In genomic region chr1:144412068-144412471, GRCh38 we compare ENCODE assay signal across 8 cellular contexts. TPM values are rescaled to one million over a fixed set of nuclear protein-coding genes. Genes with fewer than 3 reads are reported as not detected.
A peak's percentile ranks its signal among the peaks of the same experiment; 100 is the strongest.
DNase-seq lines count a peak whose midpoint lies in the region; ATAC-seq and TF ChIP-seq lines count a peak whose summit lies in the region.
"Not testable (repeated sequence)": the region's sequence is repeated elsewhere in the genome, so short reads cannot be mapped to it uniquely, and the experiment has no call there.

No MANE protein-coding gene starts in this region.

- CTCF ChIA-PET in activated CD4-positive, alpha-beta T cell treated with anti-CD3 and anti-CD28 coated beads for 36 hours (lab: Charles Lee); mammary epithelial cell (lab: Charles Lee; ENCODE audit: low non-redundant PET): not testable (repeated sequence)

- H3K79me2 ChIP-seq in mammary epithelial cell (ENCODE audit: insufficient read depth, low read length) = not testable (repeated sequence)

- peak overlapping the region; percentile 98 for H3K27ac Mint-ChIP-seq in activated CD4-positive, alpha-beta T cell treated with anti-CD3 and anti-CD28 coated beads for 36 hours

- not testable (repeated sequence) for H3K4me2 ChIP-seq in mammary epithelial cell (ENCODE audit: insufficient read depth, low read depth, low read length)

- not testable (repeated sequence) for H3K4me1 ChIP-seq in mammary epithelial cell (ENCODE audit: insufficient read depth, low read length); skeletal muscle tissue (ENCODE audit: control insufficient read depth in 3 of 3, insufficient read depth in 3 of 3, low read length in 3 of 3); aorta (ENCODE audit: control insufficient read depth in 1 of 2, insufficient read depth in 2 of 2, low read length in 2 of 2)

- ATAC-seq in GM19328 (IDR thresholded peaks at IDR 0.05; ENCODE audit: unreplicated experiment) (peak; percentile 48), HG03432 (IDR thresholded peaks at IDR 0.05; ENCODE audit: unreplicated experiment) (peak; percentile 72), aorta (ENCODE audit: low FRiP score) (peak; percentile 90)
- ATAC-seq in activated CD4-positive, alpha-beta T cell treated with anti-CD3 and anti-CD28 coated beads for 36 hours = peak; percentile 56

- not testable (repeated sequence) for H3K27me3 ChIP-seq in mammary epithelial cell (ENCODE audit: insufficient read depth, low read length); skeletal muscle tissue (ENCODE audit: control insufficient read depth in 3 of 3, insufficient read depth in 3 of 3, low read length in 3 of 3); aorta (ENCODE audit: control insufficient read depth in 1 of 2, insufficient read depth in 2 of 2, low read length in 1 of 2)

- not testable (repeated sequence) for H3K9me3 ChIP-seq in mammary epithelial cell (replicated peaks; ENCODE audit: insufficient read depth, low read length); skeletal muscle tissue (ENCODE audit: control insufficient read depth in 3 of 3, low read length in 3 of 3); aorta (ENCODE audit: control insufficient read depth, low read length)

- dilution Hi-C loops in mammary epithelial cell (cut with HindIII; ENCODE audit: low sequenced_read_pairs) = not testable (repeated sequence)

- not testable (repeated sequence) for H3K9ac ChIP-seq in mammary epithelial cell (ENCODE audit: insufficient read depth, low read length); skeletal muscle tissue (ENCODE audit: low read depth in 1 of 3, low read length in 3 of 3)

- peak; percentile 91 to 93 for DNase-seq in NCI-H526 (lab: John Stamatoyannopoulos, UW)
- DNase-seq in activated CD4-positive, alpha-beta T cell treated with anti-CD3 and anti-CD28 coated beads for 36 hours = peak; percentile 87
- DNase-seq in mammary epithelial cell = peak; percentile 74
- DNase-seq in iris pigment epithelial cell (ENCODE audit: low read depth) = peak; percentile 82
- peak; percentile 84 to 90 for DNase-seq in aorta

- in situ Hi-C loops in mammary epithelial cell (cut with MboI; ENCODE audit: low sequenced_read_pairs in 2 of 2) = not testable (repeated sequence)

- H2AFZ ChIP-seq in mammary epithelial cell (ENCODE audit: low read depth, low read length) = peak overlapping the region; percentile 39

- WGBS in mammary epithelial cell (ENCODE audit: low coverage, missing lambda C conversion rate) = 1% methylated on average over 22 of the region's 23 CpGs
- WGBS in aorta, 2 donors = 3 to 4% methylated on average over 11 to 23 of the region's 23 CpGs

- TF ChIP-seq CTCF in mammary epithelial cell (conservative IDR thresholded peaks at IDR 0.05 in 1 of 2, IDR thresholded peaks at IDR 0.05 in 1 of 2; ENCODE audit: extremely low read depth in 1 of 2, insufficient read depth in 1 of 2, low read depth in 1 of 2, low read length in 2 of 2) = not testable (repeated sequence)

- not testable (repeated sequence) for H3K36me3 ChIP-seq in mammary epithelial cell (ENCODE audit: insufficient read depth, low read length); skeletal muscle tissue (ENCODE audit: control insufficient read depth in 3 of 3, insufficient read depth in 3 of 3, low read length in 3 of 3); aorta (ENCODE audit: control insufficient read depth in 1 of 2, insufficient read depth in 2 of 2, low read length in 1 of 2)

- BruUV-seq in mammary epithelial cell (replicated peaks; lab: Mats Ljungman, UMichigan) = TSS peak; percentile 99

- H3K4me3 ChIP-seq in mammary epithelial cell (replicated peaks in 1 of 3; ENCODE audit: insufficient read depth in 1 of 3, low read depth in 2 of 3, low read length in 3 of 3) = not testable (repeated sequence)
- peak overlapping the region; percentile 29 to 51 (median 38) for H3K4me3 ChIP-seq in skeletal muscle tissue (ENCODE audit: low read length in 3 of 3)
- peak overlapping the region in 1 of 2 donors; percentile 72 for H3K4me3 ChIP-seq in aorta (ENCODE audit: low read length in 2 of 2)

- H3K36me3 Mint-ChIP-seq in activated CD4-positive, alpha-beta T cell treated with anti-CD3 and anti-CD28 coated beads for 36 hours (ENCODE audit: low read depth) = not testable (repeated sequence)

- POLR2A ChIA-PET in activated CD4-positive, alpha-beta T cell treated with anti-CD3 and anti-CD28 coated beads for 36 hours (lab: Charles Lee) = interaction anchor here (0.6 to 1.6 kb wide), 6 partner anchors 134 to 1639 kb away, joined by 3 to 50 read pairs (median 10); no protein-coding TSS in a partner anchor

- H3K4me3 Mint-ChIP-seq in activated CD4-positive, alpha-beta T cell treated with anti-CD3 and anti-CD28 coated beads for 36 hours = peak overlapping the region; percentile 78

- peak overlapping the region; percentile 63 for H3K27ac ChIP-seq in mammary epithelial cell (ENCODE audit: insufficient read depth, low read depth, low read length)
- not testable (repeated sequence) for H3K27ac ChIP-seq in skeletal muscle tissue (ENCODE audit: low read depth, low read length); aorta (ENCODE audit: low read depth in 1 of 2, low read length in 2 of 2)

- H3K4me1 Mint-ChIP-seq in activated CD4-positive, alpha-beta T cell treated with anti-CD3 and anti-CD28 coated beads for 36 hours = not testable (repeated sequence)

- H4K20me1 ChIP-seq in mammary epithelial cell (ENCODE audit: insufficient read depth, low read length) = not testable (repeated sequence)

- not testable (repeated sequence) for H3K9me3 Mint-ChIP-seq in activated CD4-positive, alpha-beta T cell treated with anti-CD3 and anti-CD28 coated beads for 36 hours (ENCODE audit: low read depth)

- intact Hi-C loops in activated CD4-positive, alpha-beta T cell treated with anti-CD3 and anti-CD28 coated beads for 36 hours (cut with DNase I, micrococcal nuclease); mammary epithelial cell (cut with micrococcal nuclease); aorta (cut with DNase I): not testable (repeated sequence)

- not testable (repeated sequence) for H3K27me3 Mint-ChIP-seq in activated CD4-positive, alpha-beta T cell treated with anti-CD3 and anti-CD28 coated beads for 36 hours

RNA-seq across cellular contexts. Expression of gene PPIAL4E, which starts 38.6 kb away (rescaled TPM):
- not detected for total RNA-seq in activated CD4-positive, alpha-beta T cell treated with anti-CD3 and anti-CD28 coated beads for 36 hours
- total RNA-seq in mammary epithelial cell (not detected), skeletal muscle tissue (not detected), aorta (not detected)
- polyA plus RNA-seq in mammary epithelial cell (not detected), aorta (not detected)
- not detected for polyA minus RNA-seq in mammary epithelial cell

RNA-seq across cellular contexts. Expression of gene NBPF15, which starts 49.4 kb away (rescaled TPM):
- total RNA-seq in activated CD4-positive, alpha-beta T cell treated with anti-CD3 and anti-CD28 coated beads for 36 hours = 10 to 100 TPM; 36.2 to 37.7 TPM
- total RNA-seq in mammary epithelial cell (10 to 100 TPM; 36.2 to 69.3 TPM), skeletal muscle tissue (37.6 TPM), aorta (10 to 100 TPM; 43.8 to 66.0 TPM)
- polyA plus RNA-seq in mammary epithelial cell (21.6 TPM), aorta (10 to 100 TPM; 23.0 to 23.3 TPM)
- polyA minus RNA-seq in mammary epithelial cell = 28.2 TPM
